In the genomic region with DNA sequence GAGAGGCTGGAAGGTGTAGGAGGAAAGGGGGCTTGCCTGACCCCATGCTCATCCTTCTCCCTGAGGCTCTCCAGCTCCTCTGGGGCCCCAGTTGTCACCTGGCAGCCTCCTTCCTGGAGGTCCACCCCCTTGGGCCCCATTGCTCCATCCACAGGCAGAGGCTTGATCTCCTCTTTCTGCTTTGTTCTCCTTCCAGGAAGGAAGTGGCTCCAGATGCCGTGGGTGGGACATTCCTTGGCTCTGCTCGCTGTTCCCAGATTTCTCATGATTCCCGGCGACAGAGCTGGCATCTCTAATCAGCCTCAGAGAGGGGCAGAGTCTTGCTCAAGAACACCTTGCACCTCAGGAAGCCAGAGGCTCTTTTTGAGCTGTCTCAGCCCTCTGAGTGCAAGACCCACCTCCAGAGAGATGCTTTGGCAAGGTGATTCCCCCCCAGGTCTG, we compare ENCODE assay signal across 9 cellular contexts. TPM values are rescaled to one million over a fixed set of nuclear protein-coding genes. Genes with fewer than 3 reads are reported as not detected.
DNase-seq lines count a peak whose midpoint lies in the region; ATAC-seq and TF ChIP-seq lines count a peak whose summit lies in the region.
"Had no signal": no experiment of that assay in that cellular context is flagged by ENCODE, and none has a peak within 500 bp of the region (broad histone marks: within the 10 kb centered on the region; RNA-seq: fewer than 3 reads in every experiment).

No MANE protein-coding gene starts in this region.

- H3K36me3 Mint-ChIP-seq in brain (no peaks in the 10 kb centered on the region), endodermal cell (ENCODE audit: low read depth) (no peaks in the 10 kb centered on the region)

- no peak overlapping the region for H3K4me3 ChIP-seq in mesodermal cell (ENCODE audit: extremely low read depth, insufficient read depth, low read length, poor library complexity, severe bottlenecking)
- H3K4me3 ChIP-seq in thymus (ENCODE audit: low read length): no peak overlapping the region
- H3K4me3 ChIP-seq in endodermal cell (ENCODE audit: low read length): no peak overlapping the region

- no peak for ATAC-seq in HG03159 (IDR thresholded peaks at IDR 0.05; ENCODE audit: unreplicated experiment)

- peaks cover 9% of the 10 kb centered on the region for H3K27me3 Mint-ChIP-seq in brain
- peaks cover 55% of the 10 kb centered on the region for H3K27me3 Mint-ChIP-seq in endodermal cell (ENCODE audit: insufficient read depth)

- 64 to 75% methylated on average over 4 of the region's 4 CpGs for WGBS in mesodermal cell (ENCODE audit: insufficient coverage in 2 of 2), 2 experiments
- 49% methylated on average over 4 of the region's 4 CpGs for WGBS in thymus
- 85% methylated on average over 4 of the region's 4 CpGs; no CpG with 5 or more reads in 1 of the 2 experiments for WGBS in endodermal cell (ENCODE audit: insufficient coverage in 1 of 2, insufficient read length in 1 of 2), 2 experiments

- H3K27me3 ChIP-seq in thymus (ENCODE audit: control insufficient read depth, insufficient read depth): no peaks in the 10 kb centered on the region
- no peaks in the 10 kb centered on the region for H3K27me3 ChIP-seq in endodermal cell (ENCODE audit: control insufficient read depth, insufficient read depth, low read length, poor library complexity, severe bottlenecking)
- H3K27me3 ChIP-seq: BE2C had no signal

- TF ChIP-seq CTCF in brain (conservative IDR thresholded peaks at IDR 0.05) (no peak), endodermal cell (conservative IDR thresholded peaks at IDR 0.05) (no peak)

- peaks cover 13% of the 10 kb centered on the region for H3K4me1 ChIP-seq in mesodermal cell (ENCODE audit: control insufficient read depth, insufficient read depth, low read length, poor library complexity, severe bottlenecking)
- H3K4me1 ChIP-seq in thymus (ENCODE audit: control insufficient read depth, insufficient read depth, low read length): peaks cover 69% of the 10 kb centered on the region
- peaks cover 12% of the 10 kb centered on the region for H3K4me1 ChIP-seq in endodermal cell (ENCODE audit: control insufficient read depth, insufficient read depth, low read length)
- H3K4me1 ChIP-seq: BE2C had no signal

- peak; percentile 24 for DNase-seq in activated T-cell treated with anti-CD3 and anti-CD28 coated beads, Interleukin-2, amount 50 U/mL, for 1 hour
- DNase-seq in activated T-cell treated with anti-CD3 and anti-CD28 coated beads for 4 hours (no peak), kidney glomerular epithelial cell (lab: John Stamatoyannopoulos, UW) (no peak), endodermal cell (no peak)
- DNase-seq: BE2C had no signal

- H3K9me3 Mint-ChIP-seq in brain (no peaks in the 10 kb centered on the region), endodermal cell (no peaks in the 10 kb centered on the region)

- no peaks in the 10 kb centered on the region for H3K9me3 ChIP-seq in mesodermal cell (ENCODE audit: control insufficient read depth, low read length)
- no peaks in the 10 kb centered on the region for H3K9me3 ChIP-seq in thymus (ENCODE audit: control insufficient read depth)
- no peaks in the 10 kb centered on the region for H3K9me3 ChIP-seq in endodermal cell (ENCODE audit: control insufficient read depth, low read length)
- H3K9me3 ChIP-seq: BE2C had no signal

- H3K36me3 ChIP-seq in mesodermal cell (ENCODE audit: control insufficient read depth, insufficient read depth, low read length) (no peaks in the 10 kb centered on the region), thymus (ENCODE audit: control insufficient read depth, insufficient read depth) (no peaks in the 10 kb centered on the region), endodermal cell (ENCODE audit: control insufficient read depth, insufficient read depth, low read length) (no peaks in the 10 kb centered on the region)
- H3K36me3 ChIP-seq: BE2C had no signal

- H3K27ac ChIP-seq in mesodermal cell (ENCODE audit: low read depth, low read length, severe bottlenecking) (peak overlapping the region; percentile 48), thymus (ENCODE audit: low read depth) (peak overlapping the region; percentile 78), endodermal cell (ENCODE audit: low read depth, low read length) (no peak overlapping the region)

- H3K9ac ChIP-seq in endodermal cell (ENCODE audit: extremely low read depth, low read length, poor library complexity, severe bottlenecking): no peak overlapping the region

- H3K4me3 Mint-ChIP-seq in brain: no peak overlapping the region
- no peak overlapping the region for H3K4me3 Mint-ChIP-seq in endodermal cell

- H3K4me1 Mint-ChIP-seq in brain (peaks cover 78% of the 10 kb centered on the region), endodermal cell (peaks cover 16% of the 10 kb centered on the region)

- H3K27ac Mint-ChIP-seq in brain (peak overlapping the region in 4 of 5 experiments; percentile 45 to 97 (median 85)), endodermal cell (no peak overlapping the region)

RNA-seq across cellular contexts. Expression of a gene that starts 28.5 kb away (rescaled TPM):
- polyA plus RNA-seq in brain (ENCODE audit: insufficient read depth, low read depth, low replicate concordance) (not detected), thymus (102 TPM)
- polyA plus RNA-seq in mesodermal cell (2013, experiment 1 of 2): 0.26 TPM
- polyA plus RNA-seq in mesodermal cell (2013, experiment 2 of 2): 0.25 TPM
- total RNA-seq in endodermal cell: under 1 TPM in 1 of 2 donors, not detected in 1; 0.53 TPM
- 0.21 TPM for polyA plus RNA-seq in endodermal cell (2013, experiment 1 of 2)
- not detected for polyA plus RNA-seq in endodermal cell (2013, experiment 2 of 2)

RNA-seq across cellular contexts. Expression of a gene that starts 35.3 kb away (rescaled TPM):
- not detected for polyA plus RNA-seq in brain (ENCODE audit: insufficient read depth, low read depth, low replicate concordance)
- polyA plus RNA-seq in mesodermal cell (2013, experiment 1 of 2): not detected
- polyA plus RNA-seq in mesodermal cell (2013, experiment 2 of 2): not detected
- 24.8 TPM for polyA plus RNA-seq in thymus
- 1 to 10 TPM in 1 of 2 donors, under 1 TPM in 1; 0.89 to 2.5 TPM for total RNA-seq in endodermal cell
- polyA plus RNA-seq in endodermal cell (2013, experiment 1 of 2): 0.07 TPM
- not detected for polyA plus RNA-seq in endodermal cell (2013, experiment 2 of 2)

Comparison
In these comparisons a context has a peak if more than half of its experiments do, and no peak if none do; other contexts are left out.
1. RNA of a gene that starts 28.5 kb away (polyA plus RNA-seq): 102 TPM in thymus (single experiment); not detected in brain (single experiment); every median in the first group is over 100 times any median in the second.
2. RNA of a gene that starts 35.3 kb away (polyA plus RNA-seq): 24.8 TPM in thymus (single experiment); not detected in brain (single experiment); every median in the first group is over 10 times any median in the second.